ENCODE assay signal across 10 cellular contexts in genomic region chr10:113027574-113028392, GRCh38.
DNase-seq lines count a peak whose midpoint lies in the region; ATAC-seq and TF ChIP-seq lines count a peak whose summit lies in the region.
"Had no signal": no experiment of that assay in that cellular context is flagged by ENCODE, and none has a peak within 500 bp of the region (broad histone marks: within the 10 kb centered on the region; RNA-seq: fewer than 3 reads in every experiment).

No MANE protein-coding gene starts in this region.

- CTCF ChIA-PET in T-cell (lab: Charles Lee) = no interaction called here

- H3K27me3 Mint-ChIP-seq in T-cell = peaks cover 6 to 14% of the 10 kb centered on the region in 2 donors

- H3K27me3 ChIP-seq in layer of hippocampus (ENCODE audit: control insufficient read depth, insufficient read depth, low read length) = no peaks in the 10 kb centered on the region

- DNase-seq in Kasumi-1 (lab: John Stamatoyannopoulos, UW) = peak; percentile 82 to 86
- DNase-seq in choroid plexus epithelial cell (ENCODE audit: low read depth) = peak; percentile 44
- peak in 7 of 49 donors; percentile 8 to 38 (median 19) for DNase-seq in substantia nigra (lab: John Stamatoyannopoulos, UW)
- DNase-seq in T-cell = no peak
- DNase-seq in mesenteric fat pad (ENCODE audit: low spot score) = no peak
- DNase-seq: activated naive CD4-positive, alpha-beta T cell treated with anti-CD3 and anti-CD28 coated beads, Interleukin-2, amount 50 U/mL, for 16 hours had no signal

- no peak overlapping the region for H3K4me3 ChIP-seq in choroid plexus epithelial cell (ENCODE audit: low read depth, low read length)

- peak; percentile 16 for TF ChIP-seq CTCF in choroid plexus epithelial cell (conservative IDR thresholded peaks at IDR 0.05; ENCODE audit: low read depth, low read length)

- no peaks in the 10 kb centered on the region for H3K36me3 Mint-ChIP-seq in T-cell

- no peak overlapping the region for H3K4me3 Mint-ChIP-seq in T-cell

- H3K27ac Mint-ChIP-seq in T-cell = no peak overlapping the region

- peaks cover 0 to 12% (median 2%) of the 10 kb centered on the region in 3 donors for H3K4me1 Mint-ChIP-seq in T-cell

- peak overlapping the region; percentile 14 for H3K27ac ChIP-seq in layer of hippocampus (ENCODE audit: low read depth, low read length)
- H3K27ac ChIP-seq in substantia nigra (ENCODE audit: low read depth, low read length, poor library complexity, severe bottlenecking) = peak overlapping the region; percentile 43
- H3K27ac ChIP-seq: KMS-11 had no signal

- H3K9me3 Mint-ChIP-seq in T-cell = no peaks in the 10 kb centered on the region

- ATAC-seq in HG03439 (IDR thresholded peaks at IDR 0.05; ENCODE audit: unreplicated experiment) = no peak
- no peak for ATAC-seq in HG03108 (IDR thresholded peaks at IDR 0.05; ENCODE audit: unreplicated experiment)
- ATAC-seq in T-cell (replicated peaks in 1 of 4) = no peak

- POLR2A ChIA-PET in T-cell (lab: Charles Lee) = no interaction called here

Comparison
In these comparisons a context has a peak if more than half of its experiments do, and no peak if none do; other contexts are left out.
1. DNase-seq: peak in Kasumi-1 (2 of 2) and choroid plexus epithelial cell (single experiment); none in T-cell (0 of 34) and mesenteric fat pad (single experiment).